In genomic region chr22:39661842-39662676, GRCh38 we compare ENCODE assay signal across 9 cellular contexts.
DNase-seq lines count a peak whose midpoint lies in the region; ATAC-seq, FAIRE-seq and TF ChIP-seq lines count a peak whose summit lies in the region.
"Had no signal": no experiment of that assay in that cellular context is flagged by ENCODE, and none has a peak within 500 bp of the region (broad histone marks: within the 10 kb centered on the region; RNA-seq: fewer than 3 reads in every experiment).

No MANE protein-coding gene starts in this region.

- TF ChIP-seq CTCF in keratinocyte (optimal IDR thresholded peaks at IDR 0.05 in 1 of 3, IDR thresholded peaks at IDR 0.05 in 1 of 3, conservative IDR thresholded peaks at IDR 0.05 in 1 of 3; ENCODE audit: extremely low read depth in 1 of 3, insufficient read depth in 2 of 3, low read length in 3 of 3) (no peak), D721Med (IDR thresholded peaks at IDR 0.05; ENCODE audit: insufficient read depth, missing control alignments) (no peak), right atrium auricular region (IDR thresholded peaks at IDR 0.05) (no peak)

- dilution Hi-C loops in keratinocyte (cut with MboI; ENCODE audit: extremely low pct_ligation_motif_present, low sequenced_read_pairs) = no loop called here

- no peaks in the 10 kb centered on the region for H3K9me3 Mint-ChIP-seq in activated T-cell treated with anti-CD3 and anti-CD28 coated beads, Interleukin-2, amount 50 U/mL, for 4 hours

- H3K4me1 ChIP-seq in keratinocyte (ENCODE audit: control insufficient read depth, extremely low read depth, insufficient read depth, low read length) (no peaks in the 10 kb centered on the region), right atrium auricular region (peaks cover 0 to 24% of the 10 kb centered on the region in 2 donors)

- peaks cover 75% of the 10 kb centered on the region for H3K27me3 ChIP-seq in keratinocyte (ENCODE audit: control insufficient read depth, extremely low read depth, insufficient read depth, low read length)
- H3K27me3 ChIP-seq in right atrium auricular region = peaks cover 12 to 37% of the 10 kb centered on the region in 2 donors

- H3K4me2 ChIP-seq in keratinocyte (ENCODE audit: control insufficient read depth, extremely low read depth, insufficient read depth, low read depth, low read length) = peak overlapping the region; percentile 48

- no peaks in the 10 kb centered on the region for H3K36me3 ChIP-seq in keratinocyte (ENCODE audit: control insufficient read depth in 2 of 2, extremely low read depth in 1 of 2, insufficient read depth in 2 of 2, low read length in 2 of 2)
- H3K36me3 ChIP-seq in right atrium auricular region = no peaks in the 10 kb centered on the region

- H3K79me2 ChIP-seq in keratinocyte (ENCODE audit: control insufficient read depth, insufficient read depth, low read length) = no peaks in the 10 kb centered on the region

- H4K20me1 ChIP-seq in keratinocyte (ENCODE audit: control insufficient read depth, extremely low read depth, insufficient read depth, low read length) = no peaks in the 10 kb centered on the region

- no peaks in the 10 kb centered on the region for H3K9me3 ChIP-seq in keratinocyte (ENCODE audit: control insufficient read depth, low read depth, low read length)
- no peaks in the 10 kb centered on the region for H3K9me3 ChIP-seq in right atrium auricular region

- H2AFZ ChIP-seq in keratinocyte (ENCODE audit: control insufficient read depth, low read length) = no peak overlapping the region

- ATAC-seq in activated T-cell treated with anti-CD3 and anti-CD28 coated beads, Interleukin-2, amount 50 U/mL, for 4 hours = peak; percentile 78 to 81
- ATAC-seq in HG03280 (IDR thresholded peaks at IDR 0.05; ENCODE audit: unreplicated experiment) (no peak), HG03520 (IDR thresholded peaks at IDR 0.05; ENCODE audit: unreplicated experiment) (no peak)

- H3K4me3 ChIP-seq in keratinocyte (ENCODE audit: control insufficient read depth in 2 of 3, extremely low read depth in 1 of 3, insufficient read depth in 2 of 3, low read depth in 1 of 3, low read length in 3 of 3) (no peak overlapping the region), right atrium auricular region (peak overlapping the region in 1 of 2 donors; percentile 31)

- peak overlapping the region; percentile 71 for H3K4me3 Mint-ChIP-seq in activated T-cell treated with anti-CD3 and anti-CD28 coated beads, Interleukin-2, amount 50 U/mL, for 4 hours

- FAIRE-seq in keratinocyte (lab: Jason Lieb, UNC) = no peak
- FAIRE-seq in D721Med (lab: Jason Lieb, UNC) = no peak

- H3K27ac ChIP-seq in keratinocyte (ENCODE audit: control insufficient read depth, insufficient read depth, low read length) = no peak overlapping the region
- H3K27ac ChIP-seq in right atrium auricular region = no peak overlapping the region
- H3K27ac ChIP-seq: epithelial cell of prostate had no signal

- no peak overlapping the region for H3K9ac ChIP-seq in keratinocyte (ENCODE audit: control insufficient read depth, extremely low read depth, insufficient read depth, low read length)

- H3K9me1 ChIP-seq in keratinocyte (ENCODE audit: control insufficient read depth, extremely low read depth, insufficient read depth, low read length) = no peaks in the 10 kb centered on the region

- DNase-seq in NCI-H2171 treated with DMSO at 0.1 percent for 48 hours (lab: John Stamatoyannopoulos, UW) (peak; percentile 67), keratinocyte (ENCODE audit: low read depth, low spot score) (peak; percentile 11), D721Med (ENCODE audit: insufficient read length, low spot score) (no peak), right atrium auricular region (ENCODE audit: low spot score) (no peak)
- peak; percentile 72 for DNase-seq in activated T-cell treated with anti-CD3 and anti-CD28 coated beads, Interleukin-2, amount 50 U/mL, for 4 hours
- peak; percentile 38 to 62 for DNase-seq in stimulated activated CD8-positive, alpha-beta memory T cell treated with anti-CD3 and anti-CD28 coated beads, Interleukin-7, amount 100 ng/mL, for 1 hour (ENCODE audit: low read depth in 2 of 2)

- H3K36me3 Mint-ChIP-seq in activated T-cell treated with anti-CD3 and anti-CD28 coated beads, Interleukin-2, amount 50 U/mL, for 4 hours (ENCODE audit: insufficient read depth) = peaks cover 5% of the 10 kb centered on the region

- H3K27me3 Mint-ChIP-seq in activated T-cell treated with anti-CD3 and anti-CD28 coated beads, Interleukin-2, amount 50 U/mL, for 4 hours (ENCODE audit: low read depth) = peaks cover 9% of the 10 kb centered on the region

- peaks cover 50% of the 10 kb centered on the region for H3K4me1 Mint-ChIP-seq in activated T-cell treated with anti-CD3 and anti-CD28 coated beads, Interleukin-2, amount 50 U/mL, for 4 hours (ENCODE audit: low read depth)

Comparison
In these comparisons a context has a peak if more than half of its experiments do, and no peak if none do; other contexts are left out.
1. DNase-seq: peak in NCI-H2171 treated with DMSO at 0.1 percent for 48 hours (single experiment), activated T-cell treated with anti-CD3 and anti-CD28 coated beads, Interleukin-2, amount 50 U/mL, for 4 hours (single experiment), keratinocyte (single experiment) and stimulated activated CD8-positive, alpha-beta memory T cell treated with anti-CD3 and anti-CD28 coated beads, Interleukin-7, amount 100 ng/mL, for 1 hour (2 of 2); none in D721Med (single experiment) and right atrium auricular region (single experiment).
2. ATAC-seq: peak in activated T-cell treated with anti-CD3 and anti-CD28 coated beads, Interleukin-2, amount 50 U/mL, for 4 hours (2 of 2); none in HG03280 (single experiment) and HG03520 (single experiment).